In genomic region chr6:144588674-144589325, GRCh38 we compare ENCODE assay signal across 13 cellular contexts.
DNase-seq lines count a peak whose midpoint lies in the region; ATAC-seq and TF ChIP-seq lines count a peak whose summit lies in the region.
"Had no signal": no experiment of that assay in that cellular context is flagged by ENCODE, and none has a peak within 500 bp of the region (broad histone marks: within the 10 kb centered on the region; RNA-seq: fewer than 3 reads in every experiment).

No MANE protein-coding gene starts in this region.

- no peak overlapping the region for H3K9ac ChIP-seq in OCI-LY1 (ENCODE audit: low read length)
- H3K9ac ChIP-seq: BLaER1 treated with 17β-estradiol and CSF1 and Interleukin-3, amounts not matched to agents 10 nM and 100 nM had no signal

- H3K9me3 Mint-ChIP-seq in CD4-positive, alpha-beta memory T cell: no peaks in the 10 kb centered on the region

- no peaks in the 10 kb centered on the region for H3K36me3 ChIP-seq in OCI-LY1 (ENCODE audit: insufficient read depth, low read length)
- H3K36me3 ChIP-seq in CD4-positive, alpha-beta memory T cell (ENCODE audit: insufficient read depth, low read length): peaks cover 4% of the 10 kb centered on the region
- H3K36me3 ChIP-seq: prostate gland, uterus had no signal

- no peak overlapping the region for H2AFZ ChIP-seq in OCI-LY1 (ENCODE audit: low read length)

- no peaks in the 10 kb centered on the region for H3K79me2 ChIP-seq in OCI-LY1 (ENCODE audit: insufficient read depth, low read length)

- peaks cover 5 to 23% (median 9%) of the 10 kb centered on the region in 4 donors for H3K4me1 Mint-ChIP-seq in CD4-positive, alpha-beta memory T cell

- H3K4me3 Mint-ChIP-seq in CD4-positive, alpha-beta memory T cell: no peak overlapping the region

- POLR2A ChIA-PET in CD4-positive, alpha-beta memory T cell (lab: Charles Lee; ENCODE audit: partially characterized antibody): no interaction called here

- CTCF ChIA-PET in CD4-positive, alpha-beta memory T cell (lab: Charles Lee; ENCODE audit: partially characterized antibody): interaction anchor here (0.6 to 1.2 kb wide), 2 partner anchors 12 to 298 kb away, joined by 4 read pairs; no protein-coding TSS in a partner anchor

- intact Hi-C loops in CD4-positive, alpha-beta memory T cell (cut with micrococcal nuclease): loop anchor here (10.0 kb wide), 2 partner anchors 156 to 236 kb away; no protein-coding TSS in a partner anchor

- peak overlapping the region; percentile 53; the same call in 1 of the 2 replicates for H3K4me2 ChIP-seq in OCI-LY1 (ENCODE audit: low read length)

- H3K27ac Mint-ChIP-seq in CD4-positive, alpha-beta memory T cell: peak overlapping the region in 1 of 7 donors; percentile 13
- H3K27ac Mint-ChIP-seq: activated T-helper 2 cell treated with anti-CD3 and anti-CD28 coated beads, Interferon-gamma antibody, Interleukin-2, Interleukin-4, amounts not matched to agents 10 μg/mL and 5 μg/mL and 100 μg/mL, durations not matched to agents 14 hours and 24 hours and 36 hours had no signal

- TF ChIP-seq CTCF in GM12865 (IDR thresholded peaks at IDR 0.05; ENCODE audit: insufficient read depth, low read depth, low read length, missing control alignments) (no peak), OCI-LY1 (IDR thresholded peaks at IDR 0.05; ENCODE audit: low read length) (no peak)

- H3F3A ChIP-seq in OCI-LY1 (ENCODE audit: insufficient read depth, low read length): 0 out of 2 replicates have a peak, but pooled peaks cover 5% of the 10 kb centered on the region

- ATAC-seq in GM19452 (IDR thresholded peaks at IDR 0.05; ENCODE audit: unreplicated experiment) (peak; percentile 73), HG02970 (IDR thresholded peaks at IDR 0.05; ENCODE audit: low FRiP score, unreplicated experiment) (peak; percentile 69)

- no peaks in the 10 kb centered on the region for H3K27me3 ChIP-seq in OCI-LY1 (ENCODE audit: insufficient read depth, low read length)
- no peaks in the 10 kb centered on the region for H3K27me3 ChIP-seq in CD4-positive, alpha-beta memory T cell (ENCODE audit: insufficient read depth, low read length)
- H3K27me3 ChIP-seq: BLaER1 treated with 17β-estradiol and CSF1 and Interleukin-3, amounts not matched to agents 10 nM and 100 nM; uterus had no signal

- peaks cover 31 to 33% of the 10 kb centered on the region in 2 donors for H3K36me3 Mint-ChIP-seq in CD4-positive, alpha-beta memory T cell

- no peaks in the 10 kb centered on the region for H3K9me3 ChIP-seq in OCI-LY1 (ENCODE audit: low read length)
- H3K9me3 ChIP-seq in CD4-positive, alpha-beta memory T cell (ENCODE audit: control insufficient read depth in 1 of 2, low read length in 2 of 2): no peaks in the 10 kb centered on the region
- H3K9me3 ChIP-seq: prostate gland, uterus had no signal

- H3K4me3 ChIP-seq in GM12865 (ENCODE audit: low read depth, low read length) (no peak overlapping the region), OCI-LY1 (ENCODE audit: low read depth, low read length, poor library complexity, severe bottlenecking) (no peak overlapping the region)
- H3K4me3 ChIP-seq in CD4-positive, alpha-beta memory T cell (ENCODE audit: low read length in 2 of 2): no peak overlapping the region
- H3K4me3 ChIP-seq: BLaER1 treated with 17β-estradiol and CSF1 and Interleukin-3, amounts not matched to agents 10 nM and 100 nM; prostate gland; uterus had no signal

- no peaks in the 10 kb centered on the region for H3K27me3 Mint-ChIP-seq in CD4-positive, alpha-beta memory T cell

- no peaks in the 10 kb centered on the region for H3K9me2 ChIP-seq in OCI-LY1 (ENCODE audit: low read depth, low read length)

- peaks cover 60% of the 10 kb centered on the region for H3K4me1 ChIP-seq in OCI-LY1 (ENCODE audit: insufficient read depth, low read length, severe bottlenecking)
- H3K4me1 ChIP-seq in CD4-positive, alpha-beta memory T cell (ENCODE audit: insufficient read depth, low read length): peaks cover 8% of the 10 kb centered on the region
- H3K4me1 ChIP-seq: prostate gland, uterus had no signal

- peak overlapping the region; percentile 78 for H3K27ac ChIP-seq in OCI-LY1 (ENCODE audit: low read depth, low read length, poor library complexity, severe bottlenecking)
- H3K27ac ChIP-seq in CD4-positive, alpha-beta memory T cell (ENCODE audit: low read depth, low read length): no peak overlapping the region
- H3K27ac ChIP-seq: prostate gland, uterus had no signal

- no peaks in the 10 kb centered on the region for H4K20me1 ChIP-seq in OCI-LY1 (ENCODE audit: insufficient read depth, low read length)

- peak; percentile 32 for DNase-seq in GM12865 (ENCODE audit: low read depth)
- DNase-seq in NK-92 treated with Interleukin-12 subunit alpha and Interleukin-12 subunit beta, amount 100 ng/mL, for 24 hours (lab: John Stamatoyannopoulos, UW): no peak
- no peak for DNase-seq in H4 (ENCODE audit: low spot score)
- DNase-seq in hepatic stellate cell (ENCODE audit: low spot score): no peak
- no peak for DNase-seq in CD4-positive, alpha-beta memory T cell
- DNase-seq: Karpas-422, uterus had no signal
